ENCODE assay signal across 1 cellular context in genomic region chr11:108008656-108009496, GRCh38.
A peak's percentile ranks its signal among the peaks of the same experiment; 100 is the strongest.
TF ChIP-seq lines count a peak whose summit lies in the region.

CUL5 (plus strand) TSS chr11:108008898; CDS start chr11:108009349, 451 bp downstream.

TF ChIP-seq in K562, 482 proteins besides CTCF, POLR2A, EP300 and RAD21 (continued from another document and continues in another):
- TF ChIP-seq ZNF311 (CRISPR knock-in tag; IDR thresholded peaks at IDR 0.05): peak; percentile 63; the same call in 1 of the 2 replicates
- peak; percentile 99 for TF ChIP-seq TFE3 (CRISPR knock-in tag; IDR thresholded peaks at IDR 0.05)
- TF ChIP-seq JUNB (CRISPR knock-in tag; conservative IDR thresholded peaks at IDR 0.05): peak; percentile 23; the same call in 1 of the 2 replicates
- TF ChIP-seq BRD4 (IDR thresholded peaks at IDR 0.05): peak; percentile 97
- TF ChIP-seq BCOR (IDR thresholded peaks at IDR 0.05): peak; percentile 7; the same call in 1 of the 2 replicates
- peak; percentile 67 for TF ChIP-seq CREB1 (IDR thresholded peaks at IDR 0.05)
- TF ChIP-seq CREB1 (CRISPR knock-in tag; IDR thresholded peaks at IDR 0.05): peak; percentile 88
- peak; percentile 93 for TF ChIP-seq CBFB (CRISPR knock-in tag; IDR thresholded peaks at IDR 0.05)
- TF ChIP-seq EZH2 (IDR thresholded peaks at IDR 0.05; ENCODE audit: borderline replicate concordance, low read depth, low read length): no peak
- peak; percentile 82; the same call in 1 of the 2 replicates for TF ChIP-seq ZNF12 (CRISPR knock-in tag; IDR thresholded peaks at IDR 0.05)
- TF ChIP-seq CEBPG (CRISPR knock-in tag; IDR thresholded peaks at IDR 0.05): peak; percentile 33; the same call in 1 of the 2 replicates
- no peak for TF ChIP-seq CEBPG (tag; conservative IDR thresholded peaks at IDR 0.05 in 1 of 2, IDR thresholded peaks at IDR 0.05 in 1 of 2)
- TF ChIP-seq CREM (IDR thresholded peaks at IDR 0.05; ENCODE audit: low read depth): peak; percentile 84
- peak; percentile 83 for TF ChIP-seq RBBP5 (IDR thresholded peaks at IDR 0.05; ENCODE audit: borderline replicate concordance, insufficient read depth, low read length, poor library complexity, severe bottlenecking)
- TF ChIP-seq ZNF449 (CRISPR knock-in tag; IDR thresholded peaks at IDR 0.05): no peak
- TF ChIP-seq AFF4 (CRISPR knock-in tag; IDR thresholded peaks at IDR 0.05): peak; percentile 94
- peak; percentile 79 for TF ChIP-seq PML (IDR thresholded peaks at IDR 0.05; ENCODE audit: low read length)
- peak in 1 of 2 experiments; percentile 80; a peak in 2 of 4 replicates for TF ChIP-seq FOXA3 (CRISPR knock-in tag; conservative IDR thresholded peaks at IDR 0.05 in 1 of 2, IDR thresholded peaks at IDR 0.05 in 1 of 2)
- TF ChIP-seq NFIC (IDR thresholded peaks at IDR 0.05): peak; percentile 57
- no peak for TF ChIP-seq KHSRP (IDR thresholded peaks at IDR 0.05)
- peak; percentile 89; the same call in 1 of the 2 replicates for TF ChIP-seq ZBTB43 (CRISPR knock-in tag; IDR thresholded peaks at IDR 0.05)
- peak; percentile 29 for TF ChIP-seq PCBP1 (IDR thresholded peaks at IDR 0.05; ENCODE audit: low read depth, low read length, poor library complexity, severe bottlenecking)
- TF ChIP-seq DMBX1 (CRISPR knock-in tag; IDR thresholded peaks at IDR 0.05; ENCODE audit: borderline replicate concordance): 0 out of 2 replicates have a peak, but pooled peaks have one; percentile 69
- no peak for TF ChIP-seq FOXM1 (IDR thresholded peaks at IDR 0.05; ENCODE audit: low read depth)
- TF ChIP-seq FOXM1 (CRISPR knock-in tag; IDR thresholded peaks at IDR 0.05; ENCODE audit: low read depth): peak; percentile 85; the same call in 1 of the 2 replicates
- no peak for TF ChIP-seq FOS (IDR thresholded peaks at IDR 0.05; ENCODE audit: extremely low read depth, insufficient read length)
- peak; percentile 45 to 56; a peak in 2 of 4 replicates for TF ChIP-seq SIN3A (IDR thresholded peaks at IDR 0.05; ENCODE audit: borderline replicate concordance in 2 of 2, control insufficient read depth in 1 of 2, low read depth in 2 of 2, low read length in 2 of 2)
- 0 out of 2 replicates have a peak, but pooled peaks have one; percentile 23 for TF ChIP-seq THRB (CRISPR knock-in tag; conservative IDR thresholded peaks at IDR 0.05)
- peak; percentile 90 for TF ChIP-seq MGA (IDR thresholded peaks at IDR 0.05)
- TF ChIP-seq ZNF511 (CRISPR knock-in tag; IDR thresholded peaks at IDR 0.05): peak; percentile 98
- TF ChIP-seq ZBTB7A (IDR thresholded peaks at IDR 0.05; ENCODE audit: borderline replicate concordance, control insufficient read depth, low read depth, low read length): peak; percentile 59; the same call in 1 of the 2 replicates
- peak; percentile 44; the same call in 1 of the 2 replicates for TF ChIP-seq TCF3 (CRISPR knock-in tag; IDR thresholded peaks at IDR 0.05)
- TF ChIP-seq SREBF2 (CRISPR knock-in tag; IDR thresholded peaks at IDR 0.05): no peak
- peak; percentile 24; the same call in 1 of the 2 replicates for TF ChIP-seq NCOR1 (IDR thresholded peaks at IDR 0.05)
- no peak for TF ChIP-seq ZBTB26 (CRISPR knock-in tag; IDR thresholded peaks at IDR 0.05)
- no peak for TF ChIP-seq ARNT (IDR thresholded peaks at IDR 0.05)
